In the genomic region with DNA sequence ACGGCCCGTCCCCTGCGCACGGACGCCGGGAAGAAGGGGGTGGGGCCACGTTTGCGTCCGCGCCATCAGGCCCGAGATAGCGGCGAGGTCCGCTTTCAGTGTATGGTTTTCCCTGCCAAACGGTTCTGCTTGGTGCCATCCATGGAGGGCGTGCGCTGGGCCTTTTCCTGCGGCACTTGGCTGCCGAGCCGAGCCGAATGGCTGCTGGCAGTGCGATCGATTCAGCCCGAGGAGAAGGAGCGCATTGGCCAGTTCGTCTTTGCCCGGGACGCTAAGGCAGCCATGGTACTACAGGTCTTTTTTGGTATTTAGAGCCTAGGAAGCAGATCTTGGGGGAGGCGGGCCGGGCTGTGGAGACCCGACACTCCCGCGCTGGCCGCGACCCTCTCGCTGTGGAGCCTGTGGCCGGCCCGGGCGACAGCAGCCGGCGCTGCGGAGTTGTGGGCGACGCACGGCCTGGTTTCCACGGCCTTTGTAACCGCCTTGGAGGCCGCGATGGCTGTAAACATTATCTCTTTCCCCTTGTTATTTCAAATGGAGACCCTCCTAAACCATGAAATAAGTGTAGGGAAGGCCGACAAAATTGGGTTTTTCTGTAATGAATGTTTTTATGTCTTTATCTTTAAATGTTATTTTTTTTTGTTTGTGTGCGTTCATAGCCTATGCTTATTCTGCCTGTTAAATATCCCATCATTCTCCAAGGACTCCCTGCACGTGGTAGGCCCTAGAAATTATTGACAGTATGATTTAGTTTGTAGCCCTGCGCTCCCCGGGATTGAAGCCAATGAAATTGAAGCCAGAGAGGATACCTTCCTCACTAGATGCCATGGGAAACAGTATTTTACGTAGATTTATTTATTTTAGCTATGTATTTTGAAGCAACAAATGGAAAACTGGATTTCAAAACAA, we compare ENCODE assay signal across 1 cellular context.
TF ChIP-seq lines count a peak whose summit lies in the region.

Gene AASDHPPT (plus strand): TSS at position 54 of the 909 bp plus-strand sequence. CDS start 49 bp downstream, at position 103.

TF ChIP-seq in HCT116, 20 proteins besides CTCF, POLR2A, EP300 and RAD21 (continued from another document):
- TF ChIP-seq, protein P1, sequence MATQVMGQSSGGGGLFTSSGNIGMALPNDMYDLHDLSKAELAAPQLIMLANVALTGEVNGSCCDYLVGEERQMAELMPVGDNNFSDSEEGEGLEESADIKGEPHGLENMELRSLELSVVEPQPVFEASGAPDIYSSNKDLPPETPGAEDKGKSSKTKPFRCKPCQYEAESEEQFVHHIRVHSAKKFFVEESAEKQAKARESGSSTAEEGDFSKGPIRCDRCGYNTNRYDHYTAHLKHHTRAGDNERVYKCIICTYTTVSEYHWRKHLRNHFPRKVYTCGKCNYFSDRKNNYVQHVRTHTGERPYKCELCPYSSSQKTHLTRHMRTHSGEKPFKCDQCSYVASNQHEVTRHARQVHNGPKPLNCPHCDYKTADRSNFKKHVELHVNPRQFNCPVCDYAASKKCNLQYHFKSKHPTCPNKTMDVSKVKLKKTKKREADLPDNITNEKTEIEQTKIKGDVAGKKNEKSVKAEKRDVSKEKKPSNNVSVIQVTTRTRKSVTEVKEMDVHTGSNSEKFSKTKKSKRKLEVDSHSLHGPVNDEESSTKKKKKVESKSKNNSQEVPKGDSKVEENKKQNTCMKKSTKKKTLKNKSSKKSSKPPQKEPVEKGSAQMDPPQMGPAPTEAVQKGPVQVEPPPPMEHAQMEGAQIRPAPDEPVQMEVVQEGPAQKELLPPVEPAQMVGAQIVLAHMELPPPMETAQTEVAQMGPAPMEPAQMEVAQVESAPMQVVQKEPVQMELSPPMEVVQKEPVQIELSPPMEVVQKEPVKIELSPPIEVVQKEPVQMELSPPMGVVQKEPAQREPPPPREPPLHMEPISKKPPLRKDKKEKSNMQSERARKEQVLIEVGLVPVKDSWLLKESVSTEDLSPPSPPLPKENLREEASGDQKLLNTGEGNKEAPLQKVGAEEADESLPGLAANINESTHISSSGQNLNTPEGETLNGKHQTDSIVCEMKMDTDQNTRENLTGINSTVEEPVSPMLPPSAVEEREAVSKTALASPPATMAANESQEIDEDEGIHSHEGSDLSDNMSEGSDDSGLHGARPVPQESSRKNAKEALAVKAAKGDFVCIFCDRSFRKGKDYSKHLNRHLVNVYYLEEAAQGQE (IDR thresholded peaks at IDR 0.05; ENCODE audit: low read depth) = no peak
- no peak for TF ChIP-seq EZH2 (IDR thresholded peaks at IDR 0.05)
- TF ChIP-seq JUND (IDR thresholded peaks at IDR 0.05) = no peak
- peak; percentile 54 for TF ChIP-seq YY1 (IDR thresholded peaks at IDR 0.05; ENCODE audit: extremely low read depth, insufficient replicate concordance, low read depth, low read length)
- TF ChIP-seq SIN3A (IDR thresholded peaks at IDR 0.05; ENCODE audit: low read depth) = no peak
